Comparison of ENCODE assay signal across 8 cellular contexts in the genomic region with DNA sequence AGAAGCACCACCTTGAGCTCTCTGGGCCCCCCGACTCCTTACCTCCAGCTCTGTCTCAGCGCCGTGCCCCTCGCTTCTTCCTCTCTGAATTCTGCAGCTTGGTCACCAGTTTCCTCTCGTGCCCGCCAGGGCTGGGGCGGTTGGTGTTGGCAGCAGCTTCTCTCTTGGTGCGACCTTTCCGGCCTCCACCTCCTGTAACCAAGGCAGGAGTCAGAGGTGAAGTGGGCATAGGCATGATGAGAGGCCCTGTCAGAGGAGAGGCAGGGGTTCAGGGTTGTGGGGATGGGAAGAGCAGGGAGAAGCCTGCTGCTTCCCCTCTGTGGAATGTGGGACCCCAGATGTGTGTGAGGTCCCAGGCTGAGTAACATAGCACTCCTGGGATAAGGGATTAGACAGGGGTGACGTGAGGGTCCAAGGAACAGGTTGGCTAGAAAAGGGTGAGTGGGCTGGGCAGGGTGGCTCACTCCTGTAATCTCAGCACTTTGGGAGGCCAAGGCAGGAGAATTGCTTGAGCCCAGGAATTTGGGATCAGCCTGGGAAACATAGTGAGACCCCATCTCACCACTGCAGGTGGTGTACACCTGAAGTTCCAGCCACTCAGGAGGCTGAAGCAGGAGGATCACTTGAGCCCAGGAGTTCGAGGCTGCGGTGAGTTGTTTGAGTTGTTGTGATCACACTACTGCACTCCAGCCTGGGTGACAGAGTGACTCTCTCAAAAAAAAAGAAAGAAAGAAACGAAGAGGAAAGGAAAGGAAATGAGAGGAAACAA. TPM values are rescaled to one million over a fixed set of nuclear protein-coding genes. Genes with fewer than 3 reads are reported as not detected.
DNase-seq lines count a peak whose midpoint lies in the region; TF ChIP-seq lines count a peak whose summit lies in the region.
"Had no signal": no experiment of that assay in that cellular context is flagged by ENCODE, and none has a peak within 500 bp of the region (broad histone marks: within the 10 kb centered on the region; RNA-seq: fewer than 3 reads in every experiment).

No MANE protein-coding gene starts in this region.

- peak overlapping the region; percentile 58 for H3K9ac ChIP-seq in mucosa of stomach (ENCODE audit: low read length)

- H3K4me1 Mint-ChIP-seq in dendritic cell treated with granulocyte-macrophage colony-stimulating factor and Interleukin-4, amounts not matched to agents 40 ng/mL and 50 ng/mL, for 4 days (ENCODE audit: low read depth): peaks cover 59% of the 10 kb centered on the region

- H3K27ac ChIP-seq in Peyer's patch (peak overlapping the region; percentile 63 to 84 (median 76)), thyroid gland (peak overlapping the region; percentile 92 to 98 (median 97))

- H3K36me3 ChIP-seq in Peyer's patch (no peaks in the 10 kb centered on the region), mucosa of stomach (ENCODE audit: control insufficient read depth, insufficient read depth, low read length) (no peaks in the 10 kb centered on the region), thyroid gland (peaks cover 0 to 7% of the 10 kb centered on the region in 2 donors)

- H3K27ac Mint-ChIP-seq in dendritic cell treated with granulocyte-macrophage colony-stimulating factor and Interleukin-4, amounts not matched to agents 40 ng/mL and 50 ng/mL, for 4 days: peak overlapping the region; percentile 48

- TF ChIP-seq CTCF in Peyer's patch (IDR thresholded peaks at IDR 0.05) (no peak), thyroid gland (IDR thresholded peaks at IDR 0.05) (no peak)

- no peaks in the 10 kb centered on the region for H3K27me3 ChIP-seq in Peyer's patch
- no peaks in the 10 kb centered on the region for H3K27me3 ChIP-seq in mucosa of stomach (ENCODE audit: control insufficient read depth, insufficient read depth, low read length)
- no peaks in the 10 kb centered on the region for H3K27me3 ChIP-seq in thyroid gland

- H3K4me1 ChIP-seq in Peyer's patch: peaks cover 0 to 16% (median 2%) of the 10 kb centered on the region in 4 donors
- peaks cover 23% of the 10 kb centered on the region for H3K4me1 ChIP-seq in mucosa of stomach (ENCODE audit: control insufficient read depth, insufficient read depth, low read length)
- H3K4me1 ChIP-seq in thyroid gland: peaks cover 31 to 40% of the 10 kb centered on the region in 2 donors

- no peaks in the 10 kb centered on the region for H3K27me3 Mint-ChIP-seq in dendritic cell treated with granulocyte-macrophage colony-stimulating factor and Interleukin-4, amounts not matched to agents 40 ng/mL and 50 ng/mL, for 4 days

- 73 to 86% methylated on average over 13 of the region's 13 CpGs for WGBS in thyroid gland, 2 donors

- DNase-seq in Peyer's patch: no peak
- DNase-seq in thyroid gland: peak; percentile 37 to 51
- DNase-seq in activated gamma-delta T cell (lab: John Stamatoyannopoulos, UW): no peak
- no peak for DNase-seq in SHP77 treated with DMSO at 0.1 percent for 48 hours (lab: John Stamatoyannopoulos, UW)
- DNase-seq in MV-4-11 (lab: John Stamatoyannopoulos, UW): no peak

- intact Hi-C loops in dendritic cell treated with granulocyte-macrophage colony-stimulating factor and Interleukin-4, amounts not matched to agents 40 ng/mL and 50 ng/mL, for 4 days (cut with micrococcal nuclease): no loop called here
- intact Hi-C loops in thyroid gland (cut with DNase I): no loop called here

- H3K4me3 ChIP-seq in Peyer's patch: peak overlapping the region; percentile 29 to 46 (median 34)
- H3K4me3 ChIP-seq in mucosa of stomach (ENCODE audit: low read length): no peak overlapping the region
- peak overlapping the region; percentile 43 to 61 (median 59) for H3K4me3 ChIP-seq in thyroid gland (replicated peaks in 1 of 3)

- no peaks in the 10 kb centered on the region for H3K9me3 Mint-ChIP-seq in dendritic cell treated with granulocyte-macrophage colony-stimulating factor and Interleukin-4, amounts not matched to agents 40 ng/mL and 50 ng/mL, for 4 days

- no peaks in the 10 kb centered on the region for H3K36me3 Mint-ChIP-seq in dendritic cell treated with granulocyte-macrophage colony-stimulating factor and Interleukin-4, amounts not matched to agents 40 ng/mL and 50 ng/mL, for 4 days (ENCODE audit: low read depth)

- no peaks in the 10 kb centered on the region for H3K9me3 ChIP-seq in Peyer's patch
- no peaks in the 10 kb centered on the region for H3K9me3 ChIP-seq in mucosa of stomach (ENCODE audit: control insufficient read depth, low read length)
- H3K9me3 ChIP-seq in thyroid gland: no peaks in the 10 kb centered on the region

- H3K4me3 Mint-ChIP-seq in dendritic cell treated with granulocyte-macrophage colony-stimulating factor and Interleukin-4, amounts not matched to agents 40 ng/mL and 50 ng/mL, for 4 days: peak overlapping the region; percentile 41

- TF ChIP-seq POLR2A in Peyer's patch (IDR thresholded peaks at IDR 0.05) (no peak), thyroid gland (IDR thresholded peaks at IDR 0.05) (peak in 1 of 2 donors; percentile 5)

RNA-seq across cellular contexts. Expression of a gene that starts 0.6 kb away (rescaled TPM):
- total RNA-seq in Peyer's patch (10 to 100 TPM in 1 of 4 donors, 1 to 10 TPM in 3; 1.6 to 11.9 (median 6.3) TPM), thyroid gland (1,000 to 10,000 TPM in 1 of 4 donors, 100 to 1,000 TPM in 2, 10 to 100 TPM in 1; 53.3 to 1,103 (median 535) TPM)

RNA-seq across cellular contexts. Expression of a gene that starts 15.6 kb away (rescaled TPM):
- total RNA-seq in Peyer's patch (100 to 1,000 TPM in 1 of 4 donors, 10 to 100 TPM in 3; 27.3 to 117 (median 45.6) TPM), thyroid gland (10 to 100 TPM; 31.8 to 41.9 (median 36.9) TPM)

RNA-seq across cellular contexts. Expression of a gene that starts 31.5 kb away (rescaled TPM):
- total RNA-seq in Peyer's patch (not detected), thyroid gland (under 1 TPM in 1 of 4 donors, not detected in 3; 0.45 TPM)
- total RNA-seq: G401 had no signal

RNA-seq across cellular contexts. Expression of a gene that starts 43.7 kb away (rescaled TPM):
- total RNA-seq in Peyer's patch (10 to 100 TPM; 11.9 to 25.2 (median 14.6) TPM), thyroid gland (1 to 10 TPM in 2 of 4 donors, under 1 TPM in 2; 0.42 to 1.1 (median 0.78) TPM)

RNA-seq across cellular contexts. Expression of a gene that starts 46.3 kb away (rescaled TPM):
- total RNA-seq in Peyer's patch: 10 to 100 TPM; 47.0 to 83.6 (median 73.3) TPM
- 10 to 100 TPM; 32.5 to 80.9 (median 50.3) TPM for total RNA-seq in thyroid gland

Comparison
In these comparisons a context has a peak if more than half of its experiments do, and no peak if none do; other contexts are left out.
1. DNase-seq: peak in thyroid gland (2 of 2); none in Peyer's patch (0 of 3), activated gamma-delta T cell (single experiment), SHP77 treated with DMSO at 0.1 percent for 48 hours (single experiment) and MV-4-11 (single experiment).
2. RNA of a gene that starts 0.6 kb away (total RNA-seq): 53.3 to 1,103 TPM in thyroid gland; 1.6 to 11.9 TPM in Peyer's patch; every median in the first group is over 4 times any median in the second.